In genomic region chr3:52847726-52848125, GRCh38 we compare ENCODE assay signal across 33 cellular contexts. TPM values are rescaled to one million over a fixed set of nuclear protein-coding genes. Genes with fewer than 3 reads are reported as not detected.
"Had no signal": no experiment of that assay in that cellular context is flagged by ENCODE, and none has a peak within 500 bp of the region (broad histone marks: within the 10 kb centered on the region; RNA-seq: fewer than 3 reads in every experiment).

No MANE protein-coding gene starts in this region.

- H3K36me3 ChIP-seq: neural progenitor cell had no signal

- H3K4me3 Mint-ChIP-seq: activated CD4-positive, alpha-beta memory T cell treated with anti-CD3 and anti-CD28 coated beads for 36 hours; activated naive CD8-positive, alpha-beta T cell treated with anti-CD3 and anti-CD28 coated beads for 36 hours; activated T-cell treated with anti-CD3 and anti-CD28 coated beads, Interleukin-2, amount 50 U/mL, for 24 hours; natural killer cell; neural progenitor cell; stimulated activated memory B cell treated with anti-CD40 and anti-IgM and Interleukin-4, amounts not matched to agents 10 μg/mL and 1 μg/mL and 100 μg/mL, for 72 hours; T-cell had no signal

- DNase-seq: activated CD4-positive, alpha-beta memory T cell treated with anti-CD3 and anti-CD28 coated beads for 36 hours; activated CD4-positive, alpha-beta T cell treated with anti-CD3 and anti-CD28 coated beads for 48 hours; activated CD8-positive, alpha-beta memory T cell treated with anti-CD3 and anti-CD28 coated beads, Interleukin-2, amount 50 U/mL, for 48 hours; activated gamma-delta T cell treated with Interleukin-2 at 50 U/mL for 16 hours; activated naive CD8-positive, alpha-beta T cell treated with anti-CD3 and anti-CD28 coated beads for 36 hours; activated T-cell treated with anti-CD3 and anti-CD28 coated beads, Interleukin-2, amount 50 U/mL, for 24 hours; adrenal gland; brain microvascular endothelial cell; caudate nucleus; cortex of kidney; foreskin fibroblast; heart right ventricle; lower lobe of right lung; mesenchymal stem cell; natural killer cell; occipital lobe; small intestine; stimulated activated CD4-positive, alpha-beta T cell treated with anti-CD3 and anti-CD28 coated beads, Interleukin-1b, Interleukin-23, amount 100 ng/mL, for 48 hours; stimulated activated CD4-positive, alpha-beta T cell treated with anti-CD3 and anti-CD28 coated beads, Interleukin-4, amount 100 ng/mL, for 4 hours; stimulated activated CD8-positive, alpha-beta memory T cell treated with anti-CD3 and anti-CD28 coated beads, Interleukin-4, amount 100 ng/mL, for 48 hours; T-cell had no signal

- H3K4me1 Mint-ChIP-seq: activated naive CD8-positive, alpha-beta T cell treated with anti-CD3 and anti-CD28 coated beads for 36 hours; stimulated activated memory B cell treated with anti-CD40 and anti-IgM and Interleukin-4, amounts not matched to agents 10 μg/mL and 1 μg/mL and 100 μg/mL, for 72 hours had no signal

- FAIRE-seq: astrocyte, endothelial cell of umbilical vein, small intestine, TTC549 had no signal

- H3K36me3 Mint-ChIP-seq: activated CD4-positive, alpha-beta memory T cell treated with anti-CD3 and anti-CD28 coated beads for 36 hours had no signal

- H3K27me3 Mint-ChIP-seq: activated CD4-positive, alpha-beta memory T cell treated with anti-CD3 and anti-CD28 coated beads for 36 hours; activated naive CD8-positive, alpha-beta T cell treated with anti-CD3 and anti-CD28 coated beads for 36 hours; activated T-cell treated with anti-CD3 and anti-CD28 coated beads, Interleukin-2, amount 50 U/mL, for 24 hours; stimulated activated memory B cell treated with anti-CD40 and anti-IgM and Interleukin-4, amounts not matched to agents 10 μg/mL and 1 μg/mL and 100 μg/mL, for 72 hours; T-cell had no signal

- H3K4me2 ChIP-seq: neural progenitor cell had no signal

- H3K9me3 ChIP-seq: adrenal gland, heart right ventricle, lower lobe of right lung, suprapubic skin, tibial nerve had no signal

- H3K27ac ChIP-seq: adrenal gland, brain microvascular endothelial cell, lower lobe of right lung, neural progenitor cell, suprapubic skin, VCaP had no signal

- H3K9ac ChIP-seq: neural progenitor cell had no signal

- H3K4me3 ChIP-seq: adrenal gland, heart right ventricle, lower lobe of right lung, neural progenitor cell, suprapubic skin, tibial nerve had no signal

- H3K9me3 Mint-ChIP-seq: activated CD4-positive, alpha-beta memory T cell treated with anti-CD3 and anti-CD28 coated beads for 36 hours; activated naive CD8-positive, alpha-beta T cell treated with anti-CD3 and anti-CD28 coated beads for 36 hours; activated T-cell treated with anti-CD3 and anti-CD28 coated beads, Interleukin-2, amount 50 U/mL, for 24 hours; natural killer cell; neural progenitor cell; stimulated activated memory B cell treated with anti-CD40 and anti-IgM and Interleukin-4, amounts not matched to agents 10 μg/mL and 1 μg/mL and 100 μg/mL, for 72 hours; T-cell had no signal

- H3K27me3 ChIP-seq: adrenal gland, brain microvascular endothelial cell, heart right ventricle, neural progenitor cell, suprapubic skin, tibial nerve had no signal

- H3K27ac Mint-ChIP-seq: activated CD4-positive, alpha-beta memory T cell treated with anti-CD3 and anti-CD28 coated beads for 36 hours; activated naive CD8-positive, alpha-beta T cell treated with anti-CD3 and anti-CD28 coated beads for 36 hours; activated T-cell treated with anti-CD3 and anti-CD28 coated beads, Interleukin-2, amount 50 U/mL, for 24 hours; natural killer cell; neural progenitor cell; stimulated activated memory B cell treated with anti-CD40 and anti-IgM and Interleukin-4, amounts not matched to agents 10 μg/mL and 1 μg/mL and 100 μg/mL, for 72 hours; T-cell had no signal

- ATAC-seq: heart right ventricle; lower lobe of right lung; natural killer cell; stimulated activated memory B cell treated with anti-CD40 and anti-IgM and Interleukin-4, amounts not matched to agents 10 μg/mL and 1 μg/mL and 100 μg/mL, for 72 hours; T-cell had no signal

RNA-seq across cellular contexts. Expression of gene MUSTN1, which starts 12.9 kb away (rescaled TPM):
- total RNA-seq: astrocyte, kidney epithelial cell, occipital lobe, SK-MEL-5 had no signal

RNA-seq across cellular contexts. Expression of gene ITIH4, which starts 17.3 kb away (rescaled TPM):
- total RNA-seq: SK-MEL-5 had no signal

RNA-seq across cellular contexts. Expression of gene ITIH3, which starts 53.1 kb away (rescaled TPM):
- total RNA-seq: activated CD4-positive, alpha-beta memory T cell treated with anti-CD3 and anti-CD28 coated beads for 36 hours; activated CD8-positive, alpha-beta memory T cell treated with anti-CD3 and anti-CD28 coated beads for 36 hours; activated naive CD8-positive, alpha-beta T cell treated with anti-CD3 and anti-CD28 coated beads for 36 hours; endothelial cell of umbilical vein; glomerular endothelial cell; kidney epithelial cell; natural killer cell had no signal
- polyA plus RNA-seq: endothelial cell of umbilical vein had no signal
